In genomic region chr6:28104392-28105250, GRCh38 we compare ENCODE assay signal across 1 cellular context.
TF ChIP-seq lines count a peak whose summit lies in the region.

No MANE protein-coding gene starts in this region.

TF ChIP-seq in HepG2, 621 proteins besides CTCF, POLR2A, EP300 and RAD21 (continued from another document and continues in another):
- TF ChIP-seq, protein P1, sequence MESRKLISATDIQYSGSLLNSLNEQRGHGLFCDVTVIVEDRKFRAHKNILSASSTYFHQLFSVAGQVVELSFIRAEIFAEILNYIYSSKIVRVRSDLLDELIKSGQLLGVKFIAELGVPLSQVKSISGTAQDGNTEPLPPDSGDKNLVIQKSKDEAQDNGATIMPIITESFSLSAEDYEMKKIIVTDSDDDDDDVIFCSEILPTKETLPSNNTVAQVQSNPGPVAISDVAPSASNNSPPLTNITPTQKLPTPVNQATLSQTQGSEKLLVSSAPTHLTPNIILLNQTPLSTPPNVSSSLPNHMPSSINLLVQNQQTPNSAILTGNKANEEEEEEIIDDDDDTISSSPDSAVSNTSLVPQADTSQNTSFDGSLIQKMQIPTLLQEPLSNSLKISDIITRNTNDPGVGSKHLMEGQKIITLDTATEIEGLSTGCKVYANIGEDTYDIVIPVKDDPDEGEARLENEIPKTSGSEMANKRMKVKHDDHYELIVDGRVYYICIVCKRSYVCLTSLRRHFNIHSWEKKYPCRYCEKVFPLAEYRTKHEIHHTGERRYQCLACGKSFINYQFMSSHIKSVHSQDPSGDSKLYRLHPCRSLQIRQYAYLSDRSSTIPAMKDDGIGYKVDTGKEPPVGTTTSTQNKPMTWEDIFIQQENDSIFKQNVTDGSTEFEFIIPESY (CRISPR knock-in tag; IDR thresholded peaks at IDR 0.05): peak; percentile 51; the same call in 1 of the 2 replicates
- TF ChIP-seq ZC3H4 (CRISPR knock-in tag; IDR thresholded peaks at IDR 0.05; ENCODE audit: borderline replicate concordance) (no peak), ZSCAN9 (CRISPR knock-in tag; IDR thresholded peaks at IDR 0.05; ENCODE audit: borderline replicate concordance) (peak; percentile 3; the same call in 1 of the 2 replicates), ZNF138 (CRISPR knock-in tag; IDR thresholded peaks at IDR 0.05; ENCODE audit: low read depth) (peak; percentile 94), ZNF607 (CRISPR knock-in tag; IDR thresholded peaks at IDR 0.05; ENCODE audit: borderline replicate concordance) (peak; percentile 94), YEATS4 (CRISPR knock-in tag; IDR thresholded peaks at IDR 0.05; ENCODE audit: borderline replicate concordance) (peak; percentile 86; the same call in 1 of the 2 replicates), MTF1 (CRISPR knock-in tag; IDR thresholded peaks at IDR 0.05) (0 out of 2 replicates have a peak, but pooled peaks have one; percentile 78), NFYB (CRISPR knock-in tag; IDR thresholded peaks at IDR 0.05) (peak; percentile 44), ZNF20 (CRISPR knock-in tag; IDR thresholded peaks at IDR 0.05) (peak; percentile 79), CEBPB (IDR thresholded peaks at IDR 0.05; ENCODE audit: borderline replicate concordance, low read depth, low read length) (no peak), ZNF44 (CRISPR knock-in tag; IDR thresholded peaks at IDR 0.05) (peak; percentile 91), ZNF468 (CRISPR knock-in tag; IDR thresholded peaks at IDR 0.05) (no peak), ZNF766 (CRISPR knock-in tag; IDR thresholded peaks at IDR 0.05; ENCODE audit: borderline replicate concordance) (peak; percentile 91), ZSCAN21 (CRISPR knock-in tag; IDR thresholded peaks at IDR 0.05; ENCODE audit: borderline replicate concordance) (peak; percentile 48; the same call in 1 of the 2 replicates), ZNF839 (CRISPR knock-in tag; IDR thresholded peaks at IDR 0.05; ENCODE audit: borderline replicate concordance) (no peak), JARID2 (CRISPR knock-in tag; IDR thresholded peaks at IDR 0.05; ENCODE audit: insufficient replicate concordance) (peak; percentile 30), ZNF552 (CRISPR knock-in tag; IDR thresholded peaks at IDR 0.05; ENCODE audit: borderline replicate concordance) (peak; percentile 54; the same call in 1 of the 2 replicates), SALL2 (CRISPR knock-in tag; IDR thresholded peaks at IDR 0.05) (peak; percentile 95), ZNF317 (CRISPR knock-in tag; IDR thresholded peaks at IDR 0.05) (peak; percentile 89), NBN (conservative IDR thresholded peaks at IDR 0.05) (no peak), ZNF891 (CRISPR knock-in tag; IDR thresholded peaks at IDR 0.05) (peak; percentile 94), KDM5A (IDR thresholded peaks at IDR 0.05; ENCODE audit: borderline replicate concordance, low read length) (peak; percentile 36; the same call in 1 of the 2 replicates), ZMYM3 (CRISPR knock-in tag; IDR thresholded peaks at IDR 0.05) (no peak; the same call in 1 of the 2 replicates), ZFX (CRISPR knock-in tag; IDR thresholded peaks at IDR 0.05; ENCODE audit: low read depth) (peak; percentile 91), ZNF10 (CRISPR knock-in tag; IDR thresholded peaks at IDR 0.05; ENCODE audit: borderline replicate concordance, low read depth) (no peak), ISL2 (CRISPR knock-in tag; IDR thresholded peaks at IDR 0.05) (peak; percentile 84; the same call in 1 of the 2 replicates), MLLT10 (CRISPR knock-in tag; IDR thresholded peaks at IDR 0.05) (no peak), PHF21A (CRISPR knock-in tag; IDR thresholded peaks at IDR 0.05) (no peak), MAFF (IDR thresholded peaks at IDR 0.05; ENCODE audit: low read depth, low read length) (no peak), NFYC (CRISPR knock-in tag; IDR thresholded peaks at IDR 0.05) (peak; percentile 38; the same call in 1 of the 2 replicates), ZZZ3 (CRISPR knock-in tag; IDR thresholded peaks at IDR 0.05; ENCODE audit: borderline replicate concordance) (peak; percentile 64; the same call in 1 of the 2 replicates), ZNF512B (CRISPR knock-in tag; IDR thresholded peaks at IDR 0.05; ENCODE audit: borderline replicate concordance) (peak; percentile 52; the same call in 1 of the 2 replicates), JUN (CRISPR knock-in tag; IDR thresholded peaks at IDR 0.05) (no peak), FOXP1 (IDR thresholded peaks at IDR 0.05) (no peak), FOXP1 (CRISPR knock-in tag; IDR thresholded peaks at IDR 0.05) (no peak), NCOA5 (CRISPR knock-in tag; IDR thresholded peaks at IDR 0.05) (no peak), PTBP1 (IDR thresholded peaks at IDR 0.05; ENCODE audit: low read depth, low read length, poor library complexity, severe bottlenecking) (no peak), PLRG1 (conservative IDR thresholded peaks at IDR 0.05) (no peak), PAF1 (CRISPR knock-in tag; IDR thresholded peaks at IDR 0.05) (no peak), CENPT (CRISPR knock-in tag; IDR thresholded peaks at IDR 0.05; ENCODE audit: low read depth) (no peak), ZNF136 (CRISPR knock-in tag; IDR thresholded peaks at IDR 0.05; ENCODE audit: low read depth) (peak; percentile 86; the same call in 1 of the 2 replicates), ATRX (CRISPR knock-in tag; IDR thresholded peaks at IDR 0.05; ENCODE audit: borderline replicate concordance) (no peak), FLYWCH1 (CRISPR knock-in tag; IDR thresholded peaks at IDR 0.05) (no peak), SNAPC4 (CRISPR knock-in tag; IDR thresholded peaks at IDR 0.05) (peak; percentile 72; the same call in 1 of the 2 replicates), ZNF761 (CRISPR knock-in tag; conservative IDR thresholded peaks at IDR 0.05) (peak; percentile 62; the same call in 1 of the 2 replicates), ZFP1 (CRISPR knock-in tag; IDR thresholded peaks at IDR 0.05) (no peak), ZNF441 (CRISPR knock-in tag; IDR thresholded peaks at IDR 0.05; ENCODE audit: borderline replicate concordance) (no peak), MED13 (CRISPR knock-in tag; IDR thresholded peaks at IDR 0.05) (peak; percentile 77), ZNF605 (CRISPR knock-in tag; IDR thresholded peaks at IDR 0.05) (0 out of 2 replicates have a peak, but pooled peaks have one; percentile 57), SRSF9 (IDR thresholded peaks at IDR 0.05; ENCODE audit: borderline replicate concordance, insufficient read depth, low read depth, low read length, poor library complexity, severe bottlenecking) (no peak)
- TF ChIP-seq, protein P2, sequence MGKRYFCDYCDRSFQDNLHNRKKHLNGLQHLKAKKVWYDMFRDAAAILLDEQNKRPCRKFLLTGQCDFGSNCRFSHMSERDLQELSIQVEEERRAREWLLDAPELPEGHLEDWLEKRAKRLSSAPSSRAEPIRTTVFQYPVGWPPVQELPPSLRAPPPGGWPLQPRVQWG (CRISPR knock-in tag; IDR thresholded peaks at IDR 0.05; ENCODE audit: borderline replicate concordance, low read depth): no peak
- TF ChIP-seq, protein P3, sequence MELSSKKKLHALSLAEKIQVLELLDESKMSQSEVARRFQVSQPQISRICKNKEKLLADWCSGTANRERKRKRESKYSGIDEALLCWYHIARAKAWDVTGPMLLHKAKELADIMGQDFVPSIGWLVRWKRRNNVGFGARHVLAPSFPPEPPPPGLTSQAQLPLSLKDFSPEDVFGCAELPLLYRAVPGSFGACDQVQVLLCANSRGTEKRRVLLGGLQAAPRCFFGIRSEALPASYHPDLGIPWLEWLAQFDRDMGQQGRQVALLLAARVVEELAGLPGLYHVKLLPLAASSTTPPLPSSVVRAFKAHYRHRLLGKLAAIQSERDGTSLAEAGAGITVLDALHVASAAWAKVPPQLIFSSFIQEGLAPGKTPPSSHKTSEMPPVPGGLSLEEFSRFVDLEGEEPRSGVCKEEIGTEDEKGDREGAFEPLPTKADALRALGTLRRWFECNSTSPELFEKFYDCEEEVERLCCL (CRISPR knock-in tag; IDR thresholded peaks at IDR 0.05; ENCODE audit: borderline replicate concordance): no peak
- TF ChIP-seq, protein P4, sequence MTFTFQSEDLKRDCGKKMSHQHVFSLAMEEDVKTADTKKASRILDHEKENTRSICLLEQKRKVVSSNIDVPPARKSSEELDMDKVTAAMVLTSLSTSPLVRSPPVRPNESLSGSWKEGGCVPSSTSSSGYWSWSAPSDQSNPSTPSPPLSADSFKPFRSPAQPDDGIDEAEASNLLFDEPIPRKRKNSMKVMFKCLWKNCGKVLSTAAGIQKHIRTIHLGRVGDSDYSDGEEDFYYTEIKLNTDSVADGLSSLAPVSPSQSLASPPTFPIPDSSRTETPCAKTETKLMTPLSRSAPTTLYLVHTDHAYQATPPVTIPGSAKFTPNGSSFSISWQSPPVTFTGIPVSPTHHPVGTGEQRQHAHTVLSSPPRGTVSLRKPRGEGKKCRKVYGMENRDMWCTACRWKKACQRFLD (CRISPR knock-in tag; IDR thresholded peaks at IDR 0.05; ENCODE audit: borderline replicate concordance): peak; percentile 93; the same call in 1 of the 2 replicates
- TF ChIP-seq, protein P5, sequence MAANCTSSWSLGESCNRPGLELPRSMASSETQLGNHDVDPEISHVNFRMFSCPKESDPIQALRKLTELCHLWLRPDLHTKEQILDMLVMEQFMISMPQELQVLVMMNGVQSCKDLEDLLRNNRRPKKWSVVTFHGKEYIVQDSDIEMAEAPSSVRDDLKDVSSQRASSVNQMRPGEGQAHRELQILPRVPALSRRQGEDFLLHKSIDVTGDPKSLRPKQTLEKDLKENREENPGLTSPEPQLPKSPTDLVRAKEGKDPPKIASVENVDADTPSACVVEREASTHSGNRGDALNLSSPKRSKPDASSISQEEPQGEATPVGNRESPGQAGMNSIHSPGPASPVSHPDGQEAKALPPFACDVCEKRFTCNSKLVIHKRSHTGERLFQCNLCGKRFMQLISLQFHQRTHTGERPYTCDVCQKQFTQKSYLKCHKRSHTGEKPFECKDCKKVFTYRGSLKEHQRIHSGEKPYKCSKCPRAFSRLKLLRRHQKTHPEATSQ (CRISPR knock-in tag; IDR thresholded peaks at IDR 0.05; ENCODE audit: borderline replicate concordance): no peak
- TF ChIP-seq, protein P6, sequence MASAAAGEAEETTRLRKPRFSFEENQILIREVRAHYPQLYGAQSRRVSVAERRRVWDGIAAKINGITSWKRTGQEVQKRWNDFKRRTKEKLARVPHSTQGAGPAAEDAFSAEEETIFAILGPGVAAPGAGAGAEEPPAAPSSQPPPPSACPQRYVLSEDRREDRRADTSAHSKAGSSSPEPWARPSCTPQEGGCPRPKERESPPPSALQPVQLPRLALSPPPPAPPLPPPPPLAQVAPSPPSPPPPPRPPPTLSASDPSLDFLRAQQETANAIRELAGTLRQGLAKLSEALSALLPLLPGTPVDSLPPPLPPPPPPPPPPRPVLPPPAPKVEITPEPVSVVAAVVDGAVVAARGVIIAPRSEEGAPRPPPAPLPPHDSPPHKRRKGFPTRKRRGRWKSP (CRISPR knock-in tag; IDR thresholded peaks at IDR 0.05): peak; percentile 86
- TF ChIP-seq, protein P7, sequence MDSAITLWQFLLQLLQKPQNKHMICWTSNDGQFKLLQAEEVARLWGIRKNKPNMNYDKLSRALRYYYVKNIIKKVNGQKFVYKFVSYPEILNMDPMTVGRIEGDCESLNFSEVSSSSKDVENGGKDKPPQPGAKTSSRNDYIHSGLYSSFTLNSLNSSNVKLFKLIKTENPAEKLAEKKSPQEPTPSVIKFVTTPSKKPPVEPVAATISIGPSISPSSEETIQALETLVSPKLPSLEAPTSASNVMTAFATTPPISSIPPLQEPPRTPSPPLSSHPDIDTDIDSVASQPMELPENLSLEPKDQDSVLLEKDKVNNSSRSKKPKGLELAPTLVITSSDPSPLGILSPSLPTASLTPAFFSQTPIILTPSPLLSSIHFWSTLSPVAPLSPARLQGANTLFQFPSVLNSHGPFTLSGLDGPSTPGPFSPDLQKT (CRISPR knock-in tag; IDR thresholded peaks at IDR 0.05; ENCODE audit: borderline replicate concordance): no peak
